23 cellular contexts compared by ENCODE assay signal in the genomic region with DNA sequence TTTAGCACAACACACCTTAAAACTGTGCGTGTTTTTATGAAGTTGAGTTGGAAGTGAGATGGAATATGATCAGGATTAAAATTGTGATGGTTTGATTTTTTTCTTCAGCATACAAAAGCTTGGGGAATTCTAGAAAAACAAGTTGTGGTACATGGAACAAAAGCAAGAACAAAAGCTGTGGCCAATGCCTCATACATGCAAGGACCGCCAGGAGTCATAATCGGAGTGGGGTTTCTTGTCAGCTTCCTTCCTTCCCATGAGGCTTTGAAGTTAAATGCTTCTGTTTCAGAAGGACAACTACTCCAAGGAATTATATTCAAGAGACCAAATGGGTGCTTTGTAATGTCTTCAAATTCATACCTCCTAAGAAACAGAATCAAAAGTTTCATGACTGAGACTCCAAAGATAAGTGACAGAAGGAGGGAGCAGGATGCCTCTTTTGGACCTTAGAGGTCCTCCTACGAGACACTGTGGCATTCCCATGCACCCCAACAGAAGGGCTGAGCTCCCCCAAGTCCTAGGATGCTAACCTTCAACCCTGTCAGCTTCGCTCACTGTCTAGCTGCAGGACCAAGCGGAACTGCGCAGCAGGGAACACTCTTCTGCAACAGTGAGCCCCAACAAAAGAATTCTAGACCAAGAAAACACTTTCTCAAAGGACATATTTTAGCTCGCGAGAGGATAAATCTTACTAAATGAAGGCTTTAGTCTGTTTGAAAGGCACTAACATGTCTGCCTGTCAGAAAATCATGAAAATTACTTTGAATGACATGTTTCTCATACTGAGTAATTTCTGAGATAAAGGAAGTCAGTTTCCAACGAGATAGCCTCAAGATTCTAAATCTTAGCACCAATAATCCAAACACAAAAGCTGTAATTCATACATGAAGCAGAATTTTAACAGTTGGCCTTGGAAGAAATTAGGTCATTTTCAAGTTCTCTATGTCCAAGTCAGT.
DNase-seq lines count a peak whose midpoint lies in the region; ATAC-seq, FAIRE-seq and TF ChIP-seq lines count a peak whose summit lies in the region.
"Had no signal": no experiment of that assay in that cellular context is flagged by ENCODE, and none has a peak within 500 bp of the region (broad histone marks: within the 10 kb centered on the region; RNA-seq: fewer than 3 reads in every experiment).

No MANE protein-coding gene starts in this region.

- H4K20me1 ChIP-seq in endothelial cell of umbilical vein (replicated peaks; ENCODE audit: control insufficient read depth, extremely low read depth, insufficient read depth, low read length), result no peaks in the 10 kb centered on the region

- BruUV-seq in endothelial cell of umbilical vein (replicated peaks; lab: Mats Ljungman, UMichigan), result no TSS peak

- H3K36me3 ChIP-seq in endothelial cell of umbilical vein (ENCODE audit: control insufficient read depth in 2 of 2, extremely low read depth in 1 of 2, insufficient read depth in 2 of 2, low read length in 2 of 2) (no peaks in the 10 kb centered on the region), neuronal stem cell (replicated peaks in 1 of 2; ENCODE audit: control insufficient read depth in 2 of 2, insufficient read depth in 2 of 2, low read length in 2 of 2) (no peaks in the 10 kb centered on the region)
- no peaks in the 10 kb centered on the region for H3K36me3 ChIP-seq in CD8-positive, alpha-beta T cell (ENCODE audit: insufficient read depth, low read length)
- H3K36me3 ChIP-seq: MG63 had no signal

- no peak overlapping the region for H3K18ac ChIP-seq in neuronal stem cell (ENCODE audit: low read length)

- DNase-seq in NCI-H2227 (lab: John Stamatoyannopoulos, UW; ENCODE audit: unreplicated experiment) (peak; percentile 19), endothelial cell of umbilical vein (ENCODE audit: low read depth, low spot score) (peak; percentile 54), neuronal stem cell (ENCODE audit: low spot score) (no peak)
- DNase-seq in CD8-positive, alpha-beta T cell, result no peak
- no peak for DNase-seq in effector CD8-positive, alpha-beta T cell (lab: John Stamatoyannopoulos, UW)
- DNase-seq: AML-193, DMS53, GDM1, H7, MG63, NCI-H1048, NCI-H1436, NCI-H187 treated with DMSO at 0.1 percent for 48 hours, NCI-H226, NCI-H524, NCI-H82 had no signal

- H3K14ac ChIP-seq in neuronal stem cell (ENCODE audit: low read length), result no peak overlapping the region

- H2BK120ac ChIP-seq in neuronal stem cell (ENCODE audit: low read depth, low read length), result no peak overlapping the region

- POLR2A ChIA-PET in endothelial cell of umbilical vein (lab: Charles Lee), result no interaction called here
- POLR2A ChIA-PET in CD8-positive, alpha-beta T cell (lab: Charles Lee), result no interaction called here

- H3K4me3 ChIP-seq in endothelial cell of umbilical vein (replicated peaks in 1 of 3; ENCODE audit: insufficient read depth in 1 of 3, low read depth in 1 of 3, low read length in 3 of 3), result no peak overlapping the region
- H3K4me3 ChIP-seq in neuronal stem cell (ENCODE audit: low read length in 2 of 2), result no peak overlapping the region
- no peak overlapping the region for H3K4me3 ChIP-seq in CD8-positive, alpha-beta T cell (ENCODE audit: low read depth, low read length)
- H3K4me3 ChIP-seq: K562, MG63 had no signal

- H2BK15ac ChIP-seq in neuronal stem cell (ENCODE audit: low read length), result no peak overlapping the region

- no peaks in the 10 kb centered on the region for H3K27me3 Mint-ChIP-seq in brain
- peaks cover 17% of the 10 kb centered on the region for H3K27me3 Mint-ChIP-seq in CD8-positive, alpha-beta T cell (ENCODE audit: low read depth)

- no peak overlapping the region for H3K27ac ChIP-seq in endothelial cell of umbilical vein (ENCODE audit: insufficient read depth, low read depth, low read length)
- H3K27ac ChIP-seq in neuronal stem cell (replicated peaks; ENCODE audit: low read length), result no peak overlapping the region
- no peak overlapping the region for H3K27ac ChIP-seq in CD8-positive, alpha-beta T cell (ENCODE audit: low read depth, low read length)
- H3K27ac ChIP-seq: C4-2B had no signal

- no peak overlapping the region for H4K8ac ChIP-seq in neuronal stem cell (ENCODE audit: low read depth, low read length)

- H3K27me3 ChIP-seq in endothelial cell of umbilical vein (ENCODE audit: control insufficient read depth in 2 of 2, insufficient read depth in 2 of 2, low read length in 2 of 2) (no peaks in the 10 kb centered on the region), neuronal stem cell (ENCODE audit: control insufficient read depth in 3 of 3, insufficient read depth in 3 of 3, low read depth in 1 of 3, low read length in 3 of 3) (no peaks in the 10 kb centered on the region)
- no peaks in the 10 kb centered on the region for H3K27me3 ChIP-seq in CD8-positive, alpha-beta T cell (ENCODE audit: insufficient read depth, low read length)
- H3K27me3 ChIP-seq: MG63 had no signal

- no peaks in the 10 kb centered on the region for H3K9me1 ChIP-seq in endothelial cell of umbilical vein (replicated peaks; ENCODE audit: control insufficient read depth, extremely low read depth, insufficient read depth, low read length)

- H3K4me2 ChIP-seq in endothelial cell of umbilical vein (ENCODE audit: insufficient read depth, low read length) (no peak overlapping the region), neuronal stem cell (ENCODE audit: insufficient read depth, low read length, poor library complexity, severe bottlenecking) (no peak overlapping the region)

- dilution Hi-C loops in endothelial cell of umbilical vein (cut with MboI; ENCODE audit: extremely low pct_ligation_motif_present, low sequenced_read_pairs), result no loop called here

- intact Hi-C loops in endothelial cell of umbilical vein (cut with micrococcal nuclease), result no loop called here
- intact Hi-C loops in CD8-positive, alpha-beta T cell (cut with DNase I, micrococcal nuclease), result no loop called here

- peak overlapping the region in 3 of 5 experiments; percentile 13 to 83 (median 59) for H3K27ac Mint-ChIP-seq in brain
- no peak overlapping the region for H3K27ac Mint-ChIP-seq in CD8-positive, alpha-beta T cell

- peak; percentile 88 for FAIRE-seq in endothelial cell of umbilical vein (lab: Jason Lieb, UNC)
- FAIRE-seq: K562 had no signal

- H3K9me3 ChIP-seq in endothelial cell of umbilical vein (replicated peaks; ENCODE audit: control insufficient read depth, insufficient read depth, low read length), result no peaks in the 10 kb centered on the region
- no peaks in the 10 kb centered on the region for H3K9me3 ChIP-seq in neuronal stem cell (replicated peaks in 1 of 2; ENCODE audit: control insufficient read depth in 2 of 2, insufficient read depth in 1 of 2, low read depth in 1 of 2, low read length in 2 of 2)
- H3K9me3 ChIP-seq in CD8-positive, alpha-beta T cell (ENCODE audit: low read length), result no peaks in the 10 kb centered on the region
- H3K9me3 ChIP-seq: MG63 had no signal

- H2AK5ac ChIP-seq in neuronal stem cell (ENCODE audit: low read depth, low read length), result no peak overlapping the region

- TF ChIP-seq CTCF in brain (conservative IDR thresholded peaks at IDR 0.05) (no peak), endothelial cell of umbilical vein (IDR thresholded peaks at IDR 0.05; ENCODE audit: extremely low read depth in 1 of 2, insufficient read depth in 1 of 2, low read depth in 1 of 2, low read length in 2 of 2) (no peak)
- TF ChIP-seq CTCF in CD8-positive, alpha-beta T cell (IDR thresholded peaks at IDR 0.05), result no peak

- CTCF ChIA-PET in endothelial cell of umbilical vein (lab: Charles Lee), result interaction anchor here (1.2 kb wide), 1 partner anchor 47 kb away, joined by 3 read pairs; no protein-coding TSS in a partner anchor
- CTCF ChIA-PET in CD8-positive, alpha-beta T cell (lab: Charles Lee), result interaction anchor here (1.3 to 1.4 kb wide), 2 partner anchors 19 to 90 kb away, joined by 3 read pairs; no protein-coding TSS in a partner anchor

- H2BK12ac ChIP-seq in neuronal stem cell (ENCODE audit: low read length), result no peak overlapping the region

- H3K4ac ChIP-seq in neuronal stem cell (ENCODE audit: low read length), result no peak overlapping the region

- H2BK5ac ChIP-seq in neuronal stem cell (ENCODE audit: low read length), result no peak overlapping the region

- H3K23ac ChIP-seq in neuronal stem cell (ENCODE audit: low read depth, low read length, poor library complexity), result no peak overlapping the region

- peaks cover 2% of the 10 kb centered on the region for H3K79me1 ChIP-seq in neuronal stem cell (ENCODE audit: low read depth, low read length)

- WGBS in neuronal stem cell (ENCODE audit: extremely low coverage in 2 of 2, insufficient read length in 2 of 2, insufficient replicate concordance in 1 of 2), 2 donors, result no CpG with 5 or more reads among the region's 10 CpGs

- ATAC-seq in CD8-positive, alpha-beta T cell, result no peak
- ATAC-seq in GM21381 (IDR thresholded peaks at IDR 0.05; ENCODE audit: unreplicated experiment) (no peak), HG02884 (IDR thresholded peaks at IDR 0.05; ENCODE audit: unreplicated experiment) (no peak)
- ATAC-seq: K562, Panc1, SK-N-SH treated with all-trans-retinoic acid at 6 μM for 48 hours had no signal

- H3K36me3 Mint-ChIP-seq in brain, result no peaks in the 10 kb centered on the region
- H3K36me3 Mint-ChIP-seq in CD8-positive, alpha-beta T cell, result no peaks in the 10 kb centered on the region

- peaks cover 18% of the 10 kb centered on the region for H3K4me1 Mint-ChIP-seq in brain
- H3K4me1 Mint-ChIP-seq in CD8-positive, alpha-beta T cell (ENCODE audit: low read depth), result no peaks in the 10 kb centered on the region

- TF ChIP-seq POLR2A in endothelial cell of umbilical vein (IDR thresholded peaks at IDR 0.05; ENCODE audit: low read depth, low read length), result no peak

- peaks cover 6% of the 10 kb centered on the region for H3K4me1 ChIP-seq in endothelial cell of umbilical vein (ENCODE audit: control insufficient read depth, extremely low read depth, insufficient read depth, low read length)
- H3K4me1 ChIP-seq in neuronal stem cell (ENCODE audit: control insufficient read depth in 2 of 2, insufficient read depth in 1 of 2, low read depth in 1 of 2, low read length in 2 of 2), result peaks cover 7 to 9% of the 10 kb centered on the region in 2 donors
- H3K4me1 ChIP-seq in CD8-positive, alpha-beta T cell (ENCODE audit: insufficient read depth, low read length), result no peaks in the 10 kb centered on the region

- H4K91ac ChIP-seq in neuronal stem cell (ENCODE audit: low read depth, low read length, poor library complexity), result no peak overlapping the region

- no peak overlapping the region for H3K4me3 Mint-ChIP-seq in brain
- no peak overlapping the region for H3K4me3 Mint-ChIP-seq in CD8-positive, alpha-beta T cell

- no peaks in the 10 kb centered on the region for H3K9me3 Mint-ChIP-seq in brain
- H3K9me3 Mint-ChIP-seq in CD8-positive, alpha-beta T cell, result no peaks in the 10 kb centered on the region

- H3K79me2 ChIP-seq in endothelial cell of umbilical vein (ENCODE audit: control insufficient read depth, insufficient read depth, low read length), result peaks cover 57% of the 10 kb centered on the region

- H2AFZ ChIP-seq in endothelial cell of umbilical vein (ENCODE audit: low read depth, low read length) (no peak overlapping the region), neuronal stem cell (ENCODE audit: low read length) (peak overlapping the region; percentile 58)

- no peak overlapping the region for H3K9ac ChIP-seq in endothelial cell of umbilical vein (replicated peaks; ENCODE audit: extremely low read depth, insufficient read depth, low read length)
- H3K9ac ChIP-seq in neuronal stem cell (ENCODE audit: low read depth, low read length, poor library complexity), result no peak overlapping the region

Comparison
In these comparisons a context has a peak if more than half of its experiments do, and no peak if none do; other contexts are left out.
1. DNase-seq: peak in NCI-H2227 (single experiment) and endothelial cell of umbilical vein (single experiment); none in neuronal stem cell (single experiment), CD8-positive, alpha-beta T cell (0 of 7) and effector CD8-positive, alpha-beta T cell (single experiment).